2 cellular contexts compared by ENCODE assay signal in the genomic region with DNA sequence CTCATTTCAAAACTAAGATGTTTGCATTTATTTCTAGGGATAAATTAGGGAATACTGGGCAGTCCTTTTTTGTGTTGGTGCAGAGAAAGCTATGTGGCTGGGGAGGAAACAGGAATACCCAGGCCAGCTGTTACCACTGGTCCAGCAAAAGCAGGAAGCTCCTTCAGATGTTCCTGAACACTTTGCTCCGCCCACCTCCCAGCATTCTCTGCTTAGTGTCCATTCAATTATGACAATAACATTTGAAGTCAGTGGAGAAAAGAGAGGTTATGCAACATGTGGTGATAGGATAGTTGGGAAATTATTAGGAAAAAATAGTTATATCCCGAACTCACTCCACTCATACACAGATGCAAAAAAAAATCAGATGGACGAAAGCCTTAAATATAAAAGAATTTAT.
TF ChIP-seq lines count a peak whose summit lies in the region.

No MANE protein-coding gene starts in this region.

TF ChIP-seq in SK-N-SH, 30 proteins besides CTCF, POLR2A, EP300 and RAD21:
- TF ChIP-seq TEAD4 (IDR thresholded peaks at IDR 0.05; ENCODE audit: borderline replicate concordance, insufficient read depth) (no peak), RFX5 (IDR thresholded peaks at IDR 0.05; ENCODE audit: low read length) (no peak), ELF1 (IDR thresholded peaks at IDR 0.05) (no peak)
- TF ChIP-seq, protein P1, sequence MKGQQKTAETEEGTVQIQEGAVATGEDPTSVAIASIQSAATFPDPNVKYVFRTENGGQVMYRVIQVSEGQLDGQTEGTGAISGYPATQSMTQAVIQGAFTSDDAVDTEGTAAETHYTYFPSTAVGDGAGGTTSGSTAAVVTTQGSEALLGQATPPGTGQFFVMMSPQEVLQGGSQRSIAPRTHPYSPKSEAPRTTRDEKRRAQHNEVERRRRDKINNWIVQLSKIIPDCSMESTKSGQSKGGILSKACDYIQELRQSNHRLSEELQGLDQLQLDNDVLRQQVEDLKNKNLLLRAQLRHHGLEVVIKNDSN (IDR thresholded peaks at IDR 0.05; ENCODE audit: borderline replicate concordance, low read depth): no peak
- TF ChIP-seq, protein P2, sequence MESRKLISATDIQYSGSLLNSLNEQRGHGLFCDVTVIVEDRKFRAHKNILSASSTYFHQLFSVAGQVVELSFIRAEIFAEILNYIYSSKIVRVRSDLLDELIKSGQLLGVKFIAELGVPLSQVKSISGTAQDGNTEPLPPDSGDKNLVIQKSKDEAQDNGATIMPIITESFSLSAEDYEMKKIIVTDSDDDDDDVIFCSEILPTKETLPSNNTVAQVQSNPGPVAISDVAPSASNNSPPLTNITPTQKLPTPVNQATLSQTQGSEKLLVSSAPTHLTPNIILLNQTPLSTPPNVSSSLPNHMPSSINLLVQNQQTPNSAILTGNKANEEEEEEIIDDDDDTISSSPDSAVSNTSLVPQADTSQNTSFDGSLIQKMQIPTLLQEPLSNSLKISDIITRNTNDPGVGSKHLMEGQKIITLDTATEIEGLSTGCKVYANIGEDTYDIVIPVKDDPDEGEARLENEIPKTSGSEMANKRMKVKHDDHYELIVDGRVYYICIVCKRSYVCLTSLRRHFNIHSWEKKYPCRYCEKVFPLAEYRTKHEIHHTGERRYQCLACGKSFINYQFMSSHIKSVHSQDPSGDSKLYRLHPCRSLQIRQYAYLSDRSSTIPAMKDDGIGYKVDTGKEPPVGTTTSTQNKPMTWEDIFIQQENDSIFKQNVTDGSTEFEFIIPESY (IDR thresholded peaks at IDR 0.05; ENCODE audit: borderline replicate concordance, low read depth): no peak
- TF ChIP-seq, protein P3, sequence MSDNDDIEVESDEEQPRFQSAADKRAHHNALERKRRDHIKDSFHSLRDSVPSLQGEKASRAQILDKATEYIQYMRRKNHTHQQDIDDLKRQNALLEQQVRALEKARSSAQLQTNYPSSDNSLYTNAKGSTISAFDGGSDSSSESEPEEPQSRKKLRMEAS (IDR thresholded peaks at IDR 0.05; ENCODE audit: low read depth): no peak

TF ChIP-seq in SK-N-SH treated with all-trans-retinoic acid at 6 μM for 48 hours, 23 proteins besides CTCF, POLR2A, EP300 and RAD21 (continued from another document):
- TF ChIP-seq RARB (CRISPR knock-in tag; IDR thresholded peaks at IDR 0.05): no peak
